Comparison of ENCODE assay signal across 9 cellular contexts in the genomic region with DNA sequence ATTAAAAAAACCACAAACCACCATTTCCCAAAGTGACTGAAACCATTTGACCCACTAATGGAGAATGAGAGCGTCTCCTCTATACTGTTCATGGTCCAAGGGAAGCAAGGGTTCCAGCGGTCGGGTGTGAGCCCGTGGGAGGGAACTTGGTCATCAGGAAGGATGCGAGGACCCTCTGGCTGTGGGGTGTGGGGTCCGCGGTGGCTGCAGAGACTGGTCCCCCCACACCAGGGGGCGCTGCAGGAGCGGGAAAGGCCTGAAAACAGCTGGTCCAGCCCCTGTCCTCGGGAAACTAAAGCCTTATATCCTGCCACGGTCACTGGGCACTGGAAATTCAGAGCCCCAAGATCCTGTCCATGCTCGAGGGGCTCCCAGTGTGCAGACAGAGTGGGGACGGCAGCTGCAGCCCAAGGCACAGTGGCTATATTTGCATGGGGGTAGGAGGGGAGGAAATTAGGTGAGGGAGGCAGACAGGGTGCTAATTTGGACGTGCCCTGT. TPM values are rescaled to one million over a fixed set of nuclear protein-coding genes. Genes with fewer than 3 reads are reported as not detected.
DNase-seq lines count a peak whose midpoint lies in the region; ATAC-seq, FAIRE-seq and TF ChIP-seq lines count a peak whose summit lies in the region.
"Had no signal": no experiment of that assay in that cellular context is flagged by ENCODE, and none has a peak within 500 bp of the region (broad histone marks: within the 10 kb centered on the region; RNA-seq: fewer than 3 reads in every experiment).

No MANE protein-coding gene starts in this region.

- H3K4me1 Mint-ChIP-seq in activated T-cell treated with anti-CD3 and anti-CD28 coated beads, Interleukin-2, amount 50 U/mL, for 4 hours (ENCODE audit: low read depth), result peaks cover 28% of the 10 kb centered on the region
- peaks cover 16 to 37% (median 29%) of the 10 kb centered on the region in 4 donors for H3K4me1 Mint-ChIP-seq in naive thymus-derived CD8-positive, alpha-beta T cell
- H3K4me1 Mint-ChIP-seq in stimulated activated memory B cell treated with anti-CD40 and anti-IgM and Interleukin-4, amounts not matched to agents 10 μg/mL and 1 μg/mL and 100 μg/mL, for 72 hours, result peaks cover 38% of the 10 kb centered on the region

- peak; percentile 23 for FAIRE-seq in HTR-8/SVneo (lab: Jason Lieb, UNC)

- H3K27ac Mint-ChIP-seq in naive thymus-derived CD8-positive, alpha-beta T cell, result peak overlapping the region in 8 of 10 donors; percentile 32 to 83 (median 66)
- H3K27ac Mint-ChIP-seq in stimulated activated memory B cell treated with anti-CD40 and anti-IgM and Interleukin-4, amounts not matched to agents 10 μg/mL and 1 μg/mL and 100 μg/mL, for 72 hours, result peak overlapping the region; percentile 52

- BruUV-seq in PC-3 (replicated peaks; lab: Mats Ljungman, UMichigan), result no TSS peak

- no peaks in the 10 kb centered on the region for H3K36me3 ChIP-seq in PC-3 (ENCODE audit: low read depth, low read length)

- no peak overlapping the region for H3K4me3 ChIP-seq in PC-3 (ENCODE audit: low read length)
- H3K4me3 ChIP-seq: SK-N-MC had no signal

- peaks cover 5% of the 10 kb centered on the region for H3K36me3 Mint-ChIP-seq in activated T-cell treated with anti-CD3 and anti-CD28 coated beads, Interleukin-2, amount 50 U/mL, for 4 hours (ENCODE audit: insufficient read depth)
- H3K36me3 Mint-ChIP-seq in naive thymus-derived CD8-positive, alpha-beta T cell, result peaks cover 0 to 10% (median 0%) of the 10 kb centered on the region in 3 donors
- peaks cover 7% of the 10 kb centered on the region for H3K36me3 Mint-ChIP-seq in stimulated activated memory B cell treated with anti-CD40 and anti-IgM and Interleukin-4, amounts not matched to agents 10 μg/mL and 1 μg/mL and 100 μg/mL, for 72 hours

- H4K20me1 ChIP-seq in PC-3 (ENCODE audit: low read length), result peaks cover 2% of the 10 kb centered on the region; the same call in 1 of the 2 replicates

- CTCF ChIA-PET in PC-3 (lab: Charles Lee), result interaction anchor here (1.0 kb wide), 1 partner anchor 154 kb away, joined by 6 read pairs; no protein-coding TSS in a partner anchor

- H3K27me3 Mint-ChIP-seq in activated T-cell treated with anti-CD3 and anti-CD28 coated beads, Interleukin-2, amount 50 U/mL, for 4 hours (ENCODE audit: low read depth), result no peaks in the 10 kb centered on the region
- H3K27me3 Mint-ChIP-seq in naive thymus-derived CD8-positive, alpha-beta T cell, result peaks cover 0 to 2% (median 0%) of the 10 kb centered on the region in 5 donors
- no peaks in the 10 kb centered on the region for H3K27me3 Mint-ChIP-seq in stimulated activated memory B cell treated with anti-CD40 and anti-IgM and Interleukin-4, amounts not matched to agents 10 μg/mL and 1 μg/mL and 100 μg/mL, for 72 hours

- TF ChIP-seq CTCF in PC-3 (conservative IDR thresholded peaks at IDR 0.05; ENCODE audit: low read depth, low read length), result peak; percentile 88

- no peaks in the 10 kb centered on the region for H3K9me2 ChIP-seq in PC-3 (replicated peaks; ENCODE audit: low read length)

- peak overlapping the region; percentile 46; the same call in 1 of the 2 replicates for H3K4me2 ChIP-seq in PC-3 (ENCODE audit: low read length)

- H3K9me3 Mint-ChIP-seq in activated T-cell treated with anti-CD3 and anti-CD28 coated beads, Interleukin-2, amount 50 U/mL, for 4 hours, result no peaks in the 10 kb centered on the region
- H3K9me3 Mint-ChIP-seq in naive thymus-derived CD8-positive, alpha-beta T cell, result no peaks in the 10 kb centered on the region
- H3K9me3 Mint-ChIP-seq in stimulated activated memory B cell treated with anti-CD40 and anti-IgM and Interleukin-4, amounts not matched to agents 10 μg/mL and 1 μg/mL and 100 μg/mL, for 72 hours, result no peaks in the 10 kb centered on the region

- no peak overlapping the region for H3K27ac ChIP-seq in PC-3 (ENCODE audit: low read length)
- H3K27ac ChIP-seq: SK-N-MC had no signal

- intact Hi-C loops in PC-3 (cut with micrococcal nuclease), result loop anchor here (1.0 to 5.0 kb wide), 4 partner anchors 43 to 362 kb away; a partner anchor contains a TSS

- H3K79me2 ChIP-seq in PC-3 (ENCODE audit: low read length), result peaks cover 22% of the 10 kb centered on the region

- H3F3A ChIP-seq in PC-3 (ENCODE audit: low read length, unreplicated experiment), result no peaks in the 10 kb centered on the region

- no peaks in the 10 kb centered on the region for H3K27me3 ChIP-seq in PC-3 (ENCODE audit: low read length)

- ATAC-seq in PC-3, result peak; percentile 46
- ATAC-seq in activated T-cell treated with anti-CD3 and anti-CD28 coated beads, Interleukin-2, amount 50 U/mL, for 4 hours, result peak; percentile 21 to 38
- ATAC-seq in esophagus mucosa, result peak; percentile 46
- peak; percentile 26 to 52 for ATAC-seq in naive thymus-derived CD8-positive, alpha-beta T cell
- peak; percentile 59 for ATAC-seq in stimulated activated memory B cell treated with anti-CD40 and anti-IgM and Interleukin-4, amounts not matched to agents 10 μg/mL and 1 μg/mL and 100 μg/mL, for 72 hours

- DNase-seq in COLO668 (lab: John Stamatoyannopoulos, UW; ENCODE audit: unreplicated experiment) (peak; percentile 80), HTR-8/SVneo (ENCODE audit: insufficient read length, low spot score) (peak; percentile 90), PC-3 (peak; percentile 68), OCI-M2 (lab: John Stamatoyannopoulos, UW; ENCODE audit: unreplicated experiment) (no peak)
- DNase-seq in activated T-cell treated with anti-CD3 and anti-CD28 coated beads, Interleukin-2, amount 50 U/mL, for 4 hours, result peak; percentile 83
- DNase-seq in naive thymus-derived CD8-positive, alpha-beta T cell, result peak; percentile 62 to 92 (median 80)

- POLR2A ChIA-PET in PC-3 (lab: Charles Lee; ENCODE audit: unreplicated experiment), result no interaction called here
- POLR2A ChIA-PET in naive thymus-derived CD8-positive, alpha-beta T cell (lab: Charles Lee), result interaction anchor here (0.8 to 17.4 kb wide), 12 partner anchors 19 to 349 kb away, joined by 3 to 437 read pairs (median 6); a partner anchor contains a TSS

- H3K4me3 Mint-ChIP-seq in activated T-cell treated with anti-CD3 and anti-CD28 coated beads, Interleukin-2, amount 50 U/mL, for 4 hours, result peak overlapping the region; percentile 13
- peak overlapping the region in 7 of 10 donors; percentile 9 to 74 (median 50) for H3K4me3 Mint-ChIP-seq in naive thymus-derived CD8-positive, alpha-beta T cell
- H3K4me3 Mint-ChIP-seq in stimulated activated memory B cell treated with anti-CD40 and anti-IgM and Interleukin-4, amounts not matched to agents 10 μg/mL and 1 μg/mL and 100 μg/mL, for 72 hours, result peak overlapping the region; percentile 24

- peak overlapping the region; percentile 63; the same call in 1 of the 2 replicates for H2AFZ ChIP-seq in PC-3 (ENCODE audit: low read length)

- H3K9me3 ChIP-seq in PC-3 (ENCODE audit: low read length), result no peaks in the 10 kb centered on the region

- peaks cover 9% of the 10 kb centered on the region for H3K4me1 ChIP-seq in PC-3 (ENCODE audit: insufficient read depth, low read length)

- no peak overlapping the region for H3K9ac ChIP-seq in PC-3 (ENCODE audit: low read length)

RNA-seq across cellular contexts. Expression of a gene that starts 4.3 kb away (rescaled TPM):
- total RNA-seq in PC-3 (2014; rRNA removed), result 14.0 and 19.9 TPM in 2 replicates
- 10 to 100 TPM; 24.4 to 27.4 (median 26.0) TPM for total RNA-seq in activated T-cell treated with anti-CD3 and anti-CD28 coated beads, Interleukin-2, amount 50 U/mL, for 4 hours
- 9.8 TPM for total RNA-seq in esophagus mucosa
- total RNA-seq in naive thymus-derived CD8-positive, alpha-beta T cell, result 10 to 100 TPM; 38.7 to 40.0 TPM
- 10 to 100 TPM; 65.8 to 81.6 (median 75.4) TPM for polyA plus RNA-seq in naive thymus-derived CD8-positive, alpha-beta T cell

RNA-seq across cellular contexts. Expression of a gene that starts 10.6 kb away (rescaled TPM):
- total RNA-seq in PC-3 (2014; rRNA removed) (50.5 and 57.6 TPM in 2 replicates), esophagus mucosa (28.1 TPM)
- 10 to 100 TPM; 47.0 to 53.2 (median 52.4) TPM for total RNA-seq in activated T-cell treated with anti-CD3 and anti-CD28 coated beads, Interleukin-2, amount 50 U/mL, for 4 hours
- 100 to 1,000 TPM; 123 to 127 TPM for total RNA-seq in naive thymus-derived CD8-positive, alpha-beta T cell
- 100 to 1,000 TPM; 102 to 124 (median 105) TPM for polyA plus RNA-seq in naive thymus-derived CD8-positive, alpha-beta T cell

RNA-seq across cellular contexts. Expression of a gene that starts 26.6 kb away (rescaled TPM):
- total RNA-seq in PC-3 (2014; rRNA removed) (51.0 and 59.8 TPM in 2 replicates), esophagus mucosa (1,144 TPM)
- 1 to 10 TPM in 2 of 3 donors, not detected in 1; 1.3 to 2.8 TPM for total RNA-seq in activated T-cell treated with anti-CD3 and anti-CD28 coated beads, Interleukin-2, amount 50 U/mL, for 4 hours
- total RNA-seq in naive thymus-derived CD8-positive, alpha-beta T cell, result 1 to 10 TPM in 1 of 2 experiments, under 1 TPM in 1; 0.39 to 3.0 TPM
- polyA plus RNA-seq in naive thymus-derived CD8-positive, alpha-beta T cell, result 1 to 10 TPM in 1 of 3 donors, not detected in 2; 3.2 TPM

Comparison
In these comparisons a context has a peak if more than half of its experiments do, and no peak if none do; other contexts are left out.
1. RNA of a gene that starts 26.6 kb away (total RNA-seq): 1,144 TPM in esophagus mucosa (single experiment); 51.0 to 59.8 TPM in PC-3, 0.39 to 3.0 TPM in naive thymus-derived CD8-positive, alpha-beta T cell and 1.3 to 2.8 TPM in activated T-cell treated with anti-CD3 and anti-CD28 coated beads, Interleukin-2, amount 50 U/mL, for 4 hours; every median in the first group is over 10 times any median in the second.
2. Peak in every context shown above with its lines, with median percentiles within 50 percentile points of each other: ATAC-seq and H3K4me3 Mint-ChIP-seq.